Comparison of ENCODE assay signal across 15 cellular contexts in the genomic region with DNA sequence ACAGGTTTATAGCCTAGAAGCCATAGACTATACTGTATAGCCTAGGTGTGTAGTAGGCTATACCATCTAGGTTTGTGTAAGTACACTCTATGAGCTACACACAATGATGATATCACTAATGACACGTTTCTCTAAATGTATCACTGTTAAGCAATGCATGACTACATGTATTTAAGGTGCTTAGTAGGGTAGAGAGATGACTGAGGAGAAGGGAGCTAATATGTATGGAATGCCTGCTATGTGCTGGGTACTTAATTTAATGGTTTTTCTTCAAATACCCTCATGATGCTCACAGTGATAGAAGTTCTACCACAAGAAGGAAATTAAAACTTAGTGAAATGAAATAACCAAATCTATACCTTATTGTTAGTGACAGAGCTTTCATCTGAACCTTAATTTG.
"Had no signal": no experiment of that assay in that cellular context is flagged by ENCODE, and none has a peak within 500 bp of the region (broad histone marks: within the 10 kb centered on the region; RNA-seq: fewer than 3 reads in every experiment).

No MANE protein-coding gene starts in this region.

- H3K9me3 ChIP-seq: left lung had no signal

- H3K27ac ChIP-seq: left lung, WERI-Rb-1 had no signal

- H3K4me3 ChIP-seq: left lung had no signal

- ATAC-seq: activated CD4-positive, alpha-beta T cell treated with anti-CD3 and anti-CD28 coated beads for 36 hours; activated CD8-positive, alpha-beta T cell treated with anti-CD3 and anti-CD28 coated beads, Interleukin-2, amount 10 ng/mL, durations not matched to agents 7 days and 5 days; left lung; natural killer cell treated with Interleukin-12 subunit alpha and Interleukin-12 subunit beta and Interleukin-15 and Interleukin-18, amount 100 ng/mL, for 72 hours; T-cell had no signal

- H3K36me3 ChIP-seq: left lung, WERI-Rb-1 had no signal

- H3K4me1 ChIP-seq: left lung had no signal

- DNase-seq: activated CD4-positive, alpha-beta T cell treated with anti-CD3 and anti-CD28 coated beads for 36 hours; activated CD8-positive, alpha-beta memory T cell treated with anti-CD3 and anti-CD28 coated beads, Interleukin-2, amount 50 U/mL, for 48 hours; activated CD8-positive, alpha-beta T cell treated with anti-CD3 and anti-CD28 coated beads, Interleukin-2, amount 10 ng/mL, durations not matched to agents 7 days and 5 days; activated naive CD8-positive, alpha-beta T cell treated with anti-CD3 and anti-CD28 coated beads, Interleukin-2, amount 10 ng/mL, durations not matched to agents 7 days and 5 days; aorta; cortex of kidney; effector memory CD4-positive, alpha-beta T cell; glutamatergic neuron; left lung; stimulated activated CD4-positive, alpha-beta T cell treated with anti-CD3 and anti-CD28 coated beads, Interleukin-15, amount 100 ng/mL, for 24 hours; stimulated activated CD4-positive, alpha-beta T cell treated with anti-CD3 and anti-CD28 coated beads, Interleukin-4, amount 100 ng/mL, for 24 hours; T-cell; T1000; WERI-Rb-1 had no signal

- H3K27me3 ChIP-seq: left lung had no signal
